ENCODE assay signal across 25 cellular contexts in genomic region chr7:151131622-151132293, GRCh38. TPM values are rescaled to one million over a fixed set of nuclear protein-coding genes. Genes with fewer than 3 reads are reported as not detected.
A peak's percentile ranks its signal among the peaks of the same experiment; 100 is the strongest.
DNase-seq lines count a peak whose midpoint lies in the region; ATAC-seq and TF ChIP-seq lines count a peak whose summit lies in the region.
"Had no signal": no experiment of that assay in that cellular context is flagged by ENCODE, and none has a peak within 500 bp of the region (broad histone marks: within the 10 kb centered on the region; RNA-seq: fewer than 3 reads in every experiment).

No MANE protein-coding gene starts in this region.

- H2BK15ac ChIP-seq in neuronal stem cell (ENCODE audit: low read length): no peak overlapping the region

- H3K27me3 Mint-ChIP-seq in activated CD4-positive, alpha-beta T cell treated with anti-CD3 and anti-CD28 coated beads, Interleukin-2, amount 10 ng/mL, durations not matched to agents 7 days and 5 days: no peaks in the 10 kb centered on the region
- peaks cover 1% of the 10 kb centered on the region for H3K27me3 Mint-ChIP-seq in HFFc6 (ENCODE audit: insufficient read depth)
- H3K27me3 Mint-ChIP-seq: activated CD8-positive, alpha-beta memory T cell treated with anti-CD3 and anti-CD28 coated beads, Interleukin-2, amount 10 ng/mL, durations not matched to agents 7 days and 5 days; activated naive CD8-positive, alpha-beta T cell treated with anti-CD3 and anti-CD28 coated beads, Interleukin-2, amount 50 U/mL, for 24 hours; activated T-helper 17 cell treated with anti-CD3 and anti-CD28 coated beads, Interleukin-2, amount 50 U/mL, for 72 hours had no signal

- peak overlapping the region; percentile 14 for H3K27ac Mint-ChIP-seq in activated CD4-positive, alpha-beta T cell treated with anti-CD3 and anti-CD28 coated beads, Interleukin-2, amount 10 ng/mL, durations not matched to agents 7 days and 5 days
- no peak overlapping the region for H3K27ac Mint-ChIP-seq in HFFc6
- H3K27ac Mint-ChIP-seq: activated CD8-positive, alpha-beta memory T cell treated with anti-CD3 and anti-CD28 coated beads, Interleukin-2, amount 10 ng/mL, durations not matched to agents 7 days and 5 days; activated naive CD8-positive, alpha-beta T cell treated with anti-CD3 and anti-CD28 coated beads, Interleukin-2, amount 50 U/mL, for 24 hours; activated T-helper 17 cell treated with anti-CD3 and anti-CD28 coated beads, Interleukin-2, amount 50 U/mL, for 72 hours had no signal

- no peak overlapping the region for H2BK5ac ChIP-seq in neuronal stem cell (ENCODE audit: low read length)

- no peaks in the 10 kb centered on the region for H3K9me3 Mint-ChIP-seq in activated CD4-positive, alpha-beta T cell treated with anti-CD3 and anti-CD28 coated beads, Interleukin-2, amount 10 ng/mL, durations not matched to agents 7 days and 5 days
- H3K9me3 Mint-ChIP-seq in HFFc6: no peaks in the 10 kb centered on the region
- H3K9me3 Mint-ChIP-seq: activated naive CD8-positive, alpha-beta T cell treated with anti-CD3 and anti-CD28 coated beads, Interleukin-2, amount 50 U/mL, for 24 hours; activated T-helper 17 cell treated with anti-CD3 and anti-CD28 coated beads, Interleukin-2, amount 50 U/mL, for 72 hours had no signal

- peaks cover 0 to 4% of the 10 kb centered on the region in 2 donors for H3K4me1 ChIP-seq in neuronal stem cell (ENCODE audit: control insufficient read depth in 2 of 2, insufficient read depth in 1 of 2, low read depth in 1 of 2, low read length in 2 of 2)
- H3K4me1 ChIP-seq in aorta (ENCODE audit: control insufficient read depth in 1 of 2, insufficient read depth in 2 of 2, low read length in 2 of 2): no peaks in the 10 kb centered on the region
- no peaks in the 10 kb centered on the region for H3K4me1 ChIP-seq in adrenal gland (replicated peaks in 1 of 2)
- H3K4me1 ChIP-seq: pancreas had no signal

- no peak overlapping the region for H3K4me2 ChIP-seq in neuronal stem cell (ENCODE audit: insufficient read depth, low read length, poor library complexity, severe bottlenecking)
- H3K4me2 ChIP-seq: BLaER1 had no signal

- H3K36me3 Mint-ChIP-seq in activated CD4-positive, alpha-beta T cell treated with anti-CD3 and anti-CD28 coated beads, Interleukin-2, amount 10 ng/mL, durations not matched to agents 7 days and 5 days (ENCODE audit: low read depth): no peaks in the 10 kb centered on the region
- no peaks in the 10 kb centered on the region for H3K36me3 Mint-ChIP-seq in HFFc6 (ENCODE audit: low read depth)
- H3K36me3 Mint-ChIP-seq: activated CD8-positive, alpha-beta memory T cell treated with anti-CD3 and anti-CD28 coated beads, Interleukin-2, amount 10 ng/mL, durations not matched to agents 7 days and 5 days had no signal

- peaks cover 56 to 97% of the 10 kb centered on the region in 2 donors for H3K36me3 ChIP-seq in neuronal stem cell (replicated peaks in 1 of 2; ENCODE audit: control insufficient read depth in 2 of 2, insufficient read depth in 2 of 2, low read length in 2 of 2)
- H3K36me3 ChIP-seq in aorta (ENCODE audit: control insufficient read depth in 1 of 2, insufficient read depth in 2 of 2, low read length in 1 of 2): peaks cover 0 to 7% of the 10 kb centered on the region in 2 donors
- peaks cover 0 to 74% of the 10 kb centered on the region in 2 donors for H3K36me3 ChIP-seq in adrenal gland (replicated peaks in 1 of 2)

- no peak overlapping the region for H4K8ac ChIP-seq in neuronal stem cell (ENCODE audit: low read depth, low read length)

- no peak for DNase-seq in activated CD4-positive, alpha-beta T cell treated with anti-CD3 and anti-CD28 coated beads, Interleukin-2, amount 10 ng/mL, durations not matched to agents 7 days and 5 days
- no peak for DNase-seq in activated CD4-positive, alpha-beta T cell treated with anti-CD3 and anti-CD28 coated beads, Interleukin-2, amount 50 U/mL, for 4 hours
- DNase-seq in left ventricle myocardium superior: peak; percentile 41
- DNase-seq in neuronal stem cell (ENCODE audit: low spot score): no peak
- DNase-seq in aorta: peak; percentile 41 to 57
- DNase-seq in iPS-NIHi11 (ENCODE audit: low spot score): no peak
- no peak for DNase-seq in HFFc6
- no peak for DNase-seq in adrenal gland
- DNase-seq: activated CD8-positive, alpha-beta memory T cell treated with anti-CD3 and anti-CD28 coated beads, Interleukin-2, amount 10 ng/mL, durations not matched to agents 7 days and 5 days; activated naive CD8-positive, alpha-beta T cell treated with anti-CD3 and anti-CD28 coated beads, Interleukin-2, amount 50 U/mL, for 24 hours; effector CD4-positive, alpha-beta T cell; Karpas-422; NCI-H1105; NCI-H526; spleen; stimulated activated CD8-positive, alpha-beta memory T cell treated with anti-CD3 and anti-CD28 coated beads, Interleukin-4, amount 100 ng/mL, for 48 hours; T-helper 2 cell had no signal

- H2AK5ac ChIP-seq in neuronal stem cell (ENCODE audit: low read depth, low read length): peak overlapping the region; percentile 50

- no peak overlapping the region for H2AFZ ChIP-seq in neuronal stem cell (ENCODE audit: low read length)

- H3K23ac ChIP-seq in neuronal stem cell (ENCODE audit: low read depth, low read length, poor library complexity): no peak overlapping the region

- TF ChIP-seq CTCF in HFFc6 (IDR thresholded peaks at IDR 0.05): no peak
- no peak for TF ChIP-seq CTCF in adrenal gland (IDR thresholded peaks at IDR 0.05)

- H4K91ac ChIP-seq in neuronal stem cell (ENCODE audit: low read depth, low read length, poor library complexity): peak overlapping the region; percentile 44

- no peak overlapping the region for H3K14ac ChIP-seq in neuronal stem cell (ENCODE audit: low read length)

- no peak overlapping the region for H2BK12ac ChIP-seq in neuronal stem cell (ENCODE audit: low read length)

- no peak overlapping the region for H3K4me3 Mint-ChIP-seq in activated CD4-positive, alpha-beta T cell treated with anti-CD3 and anti-CD28 coated beads, Interleukin-2, amount 10 ng/mL, durations not matched to agents 7 days and 5 days
- H3K4me3 Mint-ChIP-seq in HFFc6: no peak overlapping the region; the same call in 1 of the 2 replicates
- H3K4me3 Mint-ChIP-seq: activated CD8-positive, alpha-beta memory T cell treated with anti-CD3 and anti-CD28 coated beads, Interleukin-2, amount 10 ng/mL, durations not matched to agents 7 days and 5 days; activated naive CD8-positive, alpha-beta T cell treated with anti-CD3 and anti-CD28 coated beads, Interleukin-2, amount 50 U/mL, for 24 hours; activated T-helper 17 cell treated with anti-CD3 and anti-CD28 coated beads, Interleukin-2, amount 50 U/mL, for 72 hours had no signal

- ATAC-seq in left ventricle myocardium superior: peak; percentile 40
- ATAC-seq in aorta (ENCODE audit: low FRiP score): no peak
- ATAC-seq: activated CD4-positive, CD25-positive, alpha-beta regulatory T cell treated with anti-CD3 and anti-CD28 coated beads, Interleukin-2, amount 50 U/mL, for 24 hours; activated CD8-positive, alpha-beta memory T cell treated with anti-CD3 and anti-CD28 coated beads, Interleukin-2, amount 10 ng/mL, durations not matched to agents 7 days and 5 days; activated naive CD8-positive, alpha-beta T cell treated with anti-CD3 and anti-CD28 coated beads, Interleukin-2, amount 50 U/mL, for 24 hours; activated T-helper 17 cell treated with anti-CD3 and anti-CD28 coated beads, Interleukin-2, amount 50 U/mL, for 72 hours had no signal

- H3K27me3 ChIP-seq in neuronal stem cell (ENCODE audit: control insufficient read depth in 3 of 3, insufficient read depth in 3 of 3, low read depth in 1 of 3, low read length in 3 of 3): peaks cover 0 to under 1% (median 0%) of the 10 kb centered on the region in 3 experiments
- no peaks in the 10 kb centered on the region for H3K27me3 ChIP-seq in aorta (ENCODE audit: control insufficient read depth in 1 of 2, insufficient read depth in 2 of 2, low read length in 1 of 2)
- no peaks in the 10 kb centered on the region for H3K27me3 ChIP-seq in adrenal gland
- H3K27me3 ChIP-seq: BLaER1, cardiac muscle cell, esophagus muscularis mucosa, pancreas, spleen, suprapubic skin had no signal

- H3K9me3 ChIP-seq in neuronal stem cell (replicated peaks in 1 of 2; ENCODE audit: control insufficient read depth in 2 of 2, insufficient read depth in 1 of 2, low read depth in 1 of 2, low read length in 2 of 2) (no peaks in the 10 kb centered on the region), aorta (ENCODE audit: control insufficient read depth, low read length) (no peaks in the 10 kb centered on the region), adrenal gland (replicated peaks in 1 of 3) (no peaks in the 10 kb centered on the region)
- H3K9me3 ChIP-seq: BLaER1, esophagus muscularis mucosa, pancreas, spleen, suprapubic skin had no signal

- H3K9ac ChIP-seq in neuronal stem cell (ENCODE audit: low read depth, low read length, poor library complexity): peak overlapping the region; percentile 15
- H3K9ac ChIP-seq: BLaER1 had no signal

- H3K79me1 ChIP-seq in neuronal stem cell (ENCODE audit: low read depth, low read length): peaks cover 9% of the 10 kb centered on the region

- peaks cover 5% of the 10 kb centered on the region for H3K4me1 Mint-ChIP-seq in activated CD4-positive, alpha-beta T cell treated with anti-CD3 and anti-CD28 coated beads, Interleukin-2, amount 10 ng/mL, durations not matched to agents 7 days and 5 days
- no peaks in the 10 kb centered on the region for H3K4me1 Mint-ChIP-seq in HFFc6 (ENCODE audit: low read depth)
- H3K4me1 Mint-ChIP-seq: activated naive CD8-positive, alpha-beta T cell treated with anti-CD3 and anti-CD28 coated beads, Interleukin-2, amount 50 U/mL, for 24 hours; activated T-helper 17 cell treated with anti-CD3 and anti-CD28 coated beads, Interleukin-2, amount 50 U/mL, for 72 hours had no signal

- CTCF ChIA-PET in activated CD4-positive, alpha-beta T cell treated with anti-CD3 and anti-CD28 coated beads, Interleukin-2, amount 10 ng/mL, durations not matched to agents 7 days and 5 days (lab: Charles Lee): interaction anchor here (0.9 to 1.2 kb wide), 3 partner anchors 8 to 121 kb away, joined by 3 to 4 read pairs (median 3); no protein-coding TSS in a partner anchor

- TF ChIP-seq POLR2A in adrenal gland (IDR thresholded peaks at IDR 0.05): no peak

- intact Hi-C loops in left ventricle myocardium superior (cut with micrococcal nuclease) (no loop called here), aorta (cut with DNase I) (no loop called here), adrenal gland (cut with DNase I) (no loop called here)

- H3K4me3 ChIP-seq in neuronal stem cell (ENCODE audit: low read length in 2 of 2) (no peak overlapping the region), aorta (ENCODE audit: low read length in 2 of 2) (no peak overlapping the region), adrenal gland (no peak overlapping the region)
- H3K4me3 ChIP-seq: BLaER1, cardiac muscle cell, esophagus muscularis mucosa, pancreas, spleen, suprapubic skin had no signal

- peak overlapping the region; percentile 39 for H3K4ac ChIP-seq in neuronal stem cell (ENCODE audit: low read length)

- H3K27ac ChIP-seq in neuronal stem cell (replicated peaks; ENCODE audit: low read length): no peak overlapping the region
- no peak overlapping the region for H3K27ac ChIP-seq in aorta (ENCODE audit: low read depth in 1 of 2, low read length in 2 of 2)
- H3K27ac ChIP-seq in adrenal gland: no peak overlapping the region
- H3K27ac ChIP-seq: 22Rv1, BLaER1, cardiac muscle cell, esophagus muscularis mucosa, pancreas, spleen, suprapubic skin had no signal

- WGBS in neuronal stem cell (ENCODE audit: extremely low coverage in 2 of 2, insufficient read length in 2 of 2, insufficient replicate concordance in 1 of 2), 2 donors: no CpG with 5 or more reads among the region's 18 CpGs
- WGBS in aorta, 2 donors: 84 to 89% methylated on average over 18 of the region's 18 CpGs
- 77 to 85% (median 82%) methylated on average over 13 to 18 of the region's 18 CpGs for WGBS in adrenal gland, 4 donors

- POLR2A ChIA-PET in activated CD4-positive, alpha-beta T cell treated with anti-CD3 and anti-CD28 coated beads, Interleukin-2, amount 10 ng/mL, durations not matched to agents 7 days and 5 days (lab: Charles Lee): no interaction called here

- H3K18ac ChIP-seq in neuronal stem cell (ENCODE audit: low read length): no peak overlapping the region

- H2BK120ac ChIP-seq in neuronal stem cell (ENCODE audit: low read depth, low read length): no peak overlapping the region

RNA-seq across cellular contexts. Expression of gene GBX1, which starts 35.7 kb away (rescaled TPM):
- total RNA-seq in activated CD4-positive, alpha-beta T cell treated with anti-CD3 and anti-CD28 coated beads, Interleukin-2, amount 10 ng/mL, durations not matched to agents 7 days and 5 days: not detected
- total RNA-seq in left ventricle myocardium superior (1.5 TPM), aorta (not detected), adrenal gland (not detected)
- polyA plus RNA-seq in neuronal stem cell (2013, experiment 1 of 2): 0.10 TPM
- polyA plus RNA-seq in neuronal stem cell (2013, experiment 2 of 2): 0.07 TPM
- polyA plus RNA-seq in aorta (not detected), adrenal gland (not detected)
- total RNA-seq in HFFc6 (2021; fragmentation: NEBNext Ultra II Directional; extraction: Animal tissue kit (Norgen Biotek cat#: 25700)): not detected
- total RNA-seq: activated CD8-positive, alpha-beta memory T cell treated with anti-CD3 and anti-CD28 coated beads, Interleukin-2, amount 10 ng/mL, durations not matched to agents 7 days and 5 days; esophagus muscularis mucosa; pancreas; spleen; suprapubic skin had no signal
- polyA plus RNA-seq: pancreas, spleen had no signal

RNA-seq across cellular contexts. Expression of gene AGAP3, which starts 45.5 kb away (rescaled TPM):
- 10 to 100 TPM; 18.1 to 19.7 TPM for total RNA-seq in activated CD4-positive, alpha-beta T cell treated with anti-CD3 and anti-CD28 coated beads, Interleukin-2, amount 10 ng/mL, durations not matched to agents 7 days and 5 days
- total RNA-seq in left ventricle myocardium superior: 69.7 TPM
- polyA plus RNA-seq in neuronal stem cell (2013, experiment 1 of 2): 45.7 TPM
- 45.5 TPM for polyA plus RNA-seq in neuronal stem cell (2013, experiment 2 of 2)
- total RNA-seq in aorta: 100 to 1,000 TPM in 1 of 2 donors, 10 to 100 TPM in 1; 60.6 to 115 TPM
- 100 to 1,000 TPM in 1 of 2 donors, 10 to 100 TPM in 1; 21.5 to 105 TPM for polyA plus RNA-seq in aorta
- 100 to 1,000 TPM in 1 of 6 experiments, 10 to 100 TPM in 5; 73.3 to 104 (median 82.2) TPM for total RNA-seq in HFFc6 (2021; fragmentation: NEBNext Ultra II Directional; extraction: Animal tissue kit (Norgen Biotek cat#: 25700))
- total RNA-seq in adrenal gland: 100 to 1,000 TPM in 1 of 8 donors, 10 to 100 TPM in 7; 38.0 to 105 (median 50.9) TPM
- 100 to 1,000 TPM in 2 of 3 donors, 10 to 100 TPM in 1; 18.3 to 236 (median 111) TPM for polyA plus RNA-seq in adrenal gland

RNA-seq across cellular contexts. Expression of gene TMUB1, which starts 48.5 kb away (rescaled TPM):
- total RNA-seq in activated CD4-positive, alpha-beta T cell treated with anti-CD3 and anti-CD28 coated beads, Interleukin-2, amount 10 ng/mL, durations not matched to agents 7 days and 5 days: 10 to 100 TPM; 73.7 to 77.1 TPM
- total RNA-seq in left ventricle myocardium superior (38.7 TPM), aorta (10 to 100 TPM; 32.7 to 33.9 TPM), adrenal gland (10 to 100 TPM; 31.5 to 74.6 (median 43.4) TPM)
- polyA plus RNA-seq in neuronal stem cell (2013, experiment 1 of 2): 45.7 TPM
- polyA plus RNA-seq in neuronal stem cell (2013, experiment 2 of 2): 44.8 TPM
- polyA plus RNA-seq in aorta (10 to 100 TPM; 19.0 to 72.4 TPM), adrenal gland (100 to 1,000 TPM in 2 of 3 donors, 1 to 10 TPM in 1; 5.2 to 152 (median 101) TPM)
- 10 to 100 TPM; 44.0 to 57.8 (median 51.9) TPM for total RNA-seq in HFFc6 (2021; fragmentation: NEBNext Ultra II Directional; extraction: Animal tissue kit (Norgen Biotek cat#: 25700))

RNA-seq across cellular contexts. Expression of gene FASTK, which starts 51.1 kb away (rescaled TPM):
- total RNA-seq in activated CD4-positive, alpha-beta T cell treated with anti-CD3 and anti-CD28 coated beads, Interleukin-2, amount 10 ng/mL, durations not matched to agents 7 days and 5 days: 10 to 100 TPM; 76.4 to 85.9 TPM
- total RNA-seq in left ventricle myocardium superior (79.4 TPM), aorta (10 to 100 TPM; 45.6 to 56.6 TPM), adrenal gland (100 to 1,000 TPM in 1 of 8 donors, 10 to 100 TPM in 7; 42.0 to 112 (median 85.8) TPM)
- 40.4 TPM for polyA plus RNA-seq in neuronal stem cell (2013, experiment 1 of 2)
- 40.8 TPM for polyA plus RNA-seq in neuronal stem cell (2013, experiment 2 of 2)
- polyA plus RNA-seq in aorta (100 to 1,000 TPM in 1 of 2 donors, 10 to 100 TPM in 1; 58.4 to 216 TPM), adrenal gland (100 to 1,000 TPM in 2 of 3 donors, 10 to 100 TPM in 1; 21.4 to 516 (median 281) TPM)
- 10 to 100 TPM; 83.8 to 97.0 (median 92.4) TPM for total RNA-seq in HFFc6 (2021; fragmentation: NEBNext Ultra II Directional; extraction: Animal tissue kit (Norgen Biotek cat#: 25700))

RNA-seq across cellular contexts. Expression of gene ASB10, which starts 55.3 kb away (rescaled TPM):
- total RNA-seq in activated CD4-positive, alpha-beta T cell treated with anti-CD3 and anti-CD28 coated beads, Interleukin-2, amount 10 ng/mL, durations not matched to agents 7 days and 5 days: not detected
- total RNA-seq in left ventricle myocardium superior (46.1 TPM), aorta (not detected), adrenal gland (not detected)
- not detected for polyA plus RNA-seq in neuronal stem cell (2013, experiment 1 of 2)
- not detected for polyA plus RNA-seq in neuronal stem cell (2013, experiment 2 of 2)
- polyA plus RNA-seq in aorta (not detected), adrenal gland (not detected)
- total RNA-seq in HFFc6 (2021; fragmentation: NEBNext Ultra II Directional; extraction: Animal tissue kit (Norgen Biotek cat#: 25700)): not detected
- total RNA-seq: activated CD8-positive, alpha-beta memory T cell treated with anti-CD3 and anti-CD28 coated beads, Interleukin-2, amount 10 ng/mL, durations not matched to agents 7 days and 5 days; activated T-helper 17 cell treated with anti-CD3 and anti-CD28 coated beads, Interleukin-2, amount 50 U/mL, for 72 hours; esophagus muscularis mucosa; pancreas; spleen; suprapubic skin had no signal
- polyA plus RNA-seq: cardiac muscle cell, pancreas, spleen had no signal

Comparison
In these comparisons a context has a peak if more than half of its experiments do, and no peak if none do; other contexts are left out.
1. DNase-seq: peak in left ventricle myocardium superior (single experiment) and aorta (2 of 2); none in activated CD4-positive, alpha-beta T cell treated with anti-CD3 and anti-CD28 coated beads, Interleukin-2, amount 10 ng/mL, durations not matched to agents 7 days and 5 days (single experiment), activated CD4-positive, alpha-beta T cell treated with anti-CD3 and anti-CD28 coated beads, Interleukin-2, amount 50 U/mL, for 4 hours (0 of 2), neuronal stem cell (single experiment), iPS-NIHi11 (single experiment), HFFc6 (single experiment) and adrenal gland (0 of 7).